27 cellular contexts compared by ENCODE assay signal in genomic region chr3:195554458-195554857, GRCh38. TPM values are rescaled to one million over a fixed set of nuclear protein-coding genes. Genes with fewer than 3 reads are reported as not detected.
"Had no signal": no experiment of that assay in that cellular context is flagged by ENCODE, and none has a peak within 500 bp of the region (broad histone marks: within the 10 kb centered on the region; RNA-seq: fewer than 3 reads in every experiment).

No MANE protein-coding gene starts in this region.

- H3K27me3 Mint-ChIP-seq: activated CD4-positive, alpha-beta memory T cell treated with anti-CD3 and anti-CD28 coated beads, Interleukin-2, amount 10 ng/mL, durations not matched to agents 7 days and 5 days; effector memory CD8-positive, alpha-beta T cell; natural killer cell treated with Interleukin-12 subunit alpha and Interleukin-12 subunit beta and Interleukin-15 and Interleukin-18, amount 100 ng/mL, for 72 hours; progenitor cell of endocrine pancreas; stimulated activated naive CD8-positive, alpha-beta T cell treated with anti-CD3 and anti-CD28 coated beads, Interleukin-15, amount 100 ng/mL, for 72 hours; type B pancreatic cell had no signal

- H3K27ac Mint-ChIP-seq: activated CD4-positive, alpha-beta memory T cell treated with anti-CD3 and anti-CD28 coated beads, Interleukin-2, amount 10 ng/mL, durations not matched to agents 7 days and 5 days; progenitor cell of endocrine pancreas; stimulated activated naive CD8-positive, alpha-beta T cell treated with anti-CD3 and anti-CD28 coated beads, Interleukin-15, amount 100 ng/mL, for 72 hours; type B pancreatic cell had no signal

- H3K36me3 Mint-ChIP-seq: natural killer cell treated with Interleukin-12 subunit alpha and Interleukin-12 subunit beta and Interleukin-15 and Interleukin-18, amount 100 ng/mL, for 72 hours; type B pancreatic cell had no signal

- H3K4me1 ChIP-seq: right lobe of liver, uterus had no signal

- H3K9me3 ChIP-seq: gastrocnemius medialis, left lung, lower lobe of right lung, neutrophil, ovary, right lobe of liver, uterus had no signal

- H3K27ac ChIP-seq: brain microvascular endothelial cell, coronary artery, dorsolateral prefrontal cortex, gastrocnemius medialis, left lung, lower lobe of right lung, neutrophil, ovary, right lobe of liver, uterus had no signal

- H3K36me3 ChIP-seq: brain microvascular endothelial cell, gastrocnemius medialis, left lung, lower lobe of right lung, neutrophil, ovary, right lobe of liver, uterus had no signal

- ATAC-seq: effector memory CD8-positive, alpha-beta T cell; gastrocnemius medialis; left lung; lower lobe of right lung; natural killer cell treated with Interleukin-12 subunit alpha and Interleukin-12 subunit beta and Interleukin-15 and Interleukin-18, amount 100 ng/mL, for 72 hours; right lobe of liver; stimulated activated naive CD8-positive, alpha-beta T cell treated with anti-CD3 and anti-CD28 coated beads, Interleukin-15, amount 100 ng/mL, for 72 hours had no signal

- H3K27me3 ChIP-seq: dorsolateral prefrontal cortex, gastrocnemius medialis, left lung, ovary, right lobe of liver, uterus had no signal

- H3K4me3 Mint-ChIP-seq: activated CD4-positive, alpha-beta memory T cell treated with anti-CD3 and anti-CD28 coated beads, Interleukin-2, amount 10 ng/mL, durations not matched to agents 7 days and 5 days; effector memory CD8-positive, alpha-beta T cell; natural killer cell treated with Interleukin-12 subunit alpha and Interleukin-12 subunit beta and Interleukin-15 and Interleukin-18, amount 100 ng/mL, for 72 hours; type B pancreatic cell had no signal

- H3K4me3 ChIP-seq: coronary artery, dorsolateral prefrontal cortex, gastrocnemius medialis, left lung, lower lobe of right lung, ovary, right lobe of liver, uterus had no signal

- DNase-seq: activated CD4-positive, alpha-beta memory T cell treated with anti-CD3 and anti-CD28 coated beads, Interleukin-2, amount 10 ng/mL, durations not matched to agents 7 days and 5 days; activated CD4-positive, alpha-beta T cell treated with anti-CD3 and anti-CD28 coated beads for 1 hour; activated naive CD4-positive, alpha-beta T cell; activated T-cell treated with anti-CD3 and anti-CD28 coated beads, Interleukin-2, amount 50 U/mL, for 48 hours; amniotic stem cell; brain microvascular endothelial cell; dorsolateral prefrontal cortex; effector memory CD8-positive, alpha-beta T cell; erythroblast; gastrocnemius medialis; glutamatergic neuron; left lung; lower lobe of right lung; mesenchymal stem cell; ovary; right lobe of liver; stimulated activated CD4-positive, alpha-beta T cell treated with anti-CD3 and anti-CD28 coated beads, Interleukin-12 subunit alpha, Interleukin-12 subunit beta, amount 100 ng/mL, for 4 hours; stimulated activated naive CD8-positive, alpha-beta T cell treated with anti-CD3 and anti-CD28 coated beads, Interleukin-15, amount 100 ng/mL, for 72 hours; substantia nigra; uterus had no signal

- H3K9me3 Mint-ChIP-seq: activated CD4-positive, alpha-beta memory T cell treated with anti-CD3 and anti-CD28 coated beads, Interleukin-2, amount 10 ng/mL, durations not matched to agents 7 days and 5 days; effector memory CD8-positive, alpha-beta T cell; natural killer cell treated with Interleukin-12 subunit alpha and Interleukin-12 subunit beta and Interleukin-15 and Interleukin-18, amount 100 ng/mL, for 72 hours; stimulated activated naive CD8-positive, alpha-beta T cell treated with anti-CD3 and anti-CD28 coated beads, Interleukin-15, amount 100 ng/mL, for 72 hours had no signal

RNA-seq across cellular contexts. Expression of gene APOD, which starts 29.3 kb away (rescaled TPM):
- total RNA-seq: activated CD4-positive, alpha-beta memory T cell treated with anti-CD3 and anti-CD28 coated beads, Interleukin-2, amount 10 ng/mL, durations not matched to agents 7 days and 5 days; astrocyte; natural killer cell treated with Interleukin-12 subunit alpha and Interleukin-12 subunit beta and Interleukin-15 and Interleukin-18, amount 100 ng/mL, for 72 hours; progenitor cell of endocrine pancreas; renal cortical epithelial cell had no signal
